In genomic region chr11:118144869-118145268, GRCh38 we compare ENCODE assay signal across 2 cellular contexts.
TF ChIP-seq lines count a peak whose summit lies in the region.

No MANE protein-coding gene starts in this region.

TF ChIP-seq in GM23338, 12 proteins besides CTCF, POLR2A, EP300 and RAD21:
- TF ChIP-seq CREB1 (CRISPR knock-in tag; IDR thresholded peaks at IDR 0.05; ENCODE audit: low read depth) (no peak), POLR2AphosphoS5 (IDR thresholded peaks at IDR 0.05; ENCODE audit: low read depth) (no peak), ZNF114 (CRISPR knock-in tag; IDR thresholded peaks at IDR 0.05) (no peak), REST (IDR thresholded peaks at IDR 0.05; ENCODE audit: unreplicated experiment) (no peak), EZH2 (IDR thresholded peaks at IDR 0.05; ENCODE audit: low read depth, unreplicated experiment) (no peak), JUNB (IDR thresholded peaks at IDR 0.05; ENCODE audit: unreplicated experiment) (no peak), NANOG (IDR thresholded peaks at IDR 0.05; ENCODE audit: borderline replicate concordance) (no peak), ETS1 (IDR thresholded peaks at IDR 0.05) (no peak), EZH2phosphoT487 (IDR thresholded peaks at IDR 0.05; ENCODE audit: unreplicated experiment) (no peak), ZNF462 (CRISPR knock-in tag; IDR thresholded peaks at IDR 0.05) (no peak), STAT1 (IDR thresholded peaks at IDR 0.05; ENCODE audit: unreplicated experiment) (no peak), ZNF331 (CRISPR knock-in tag; IDR thresholded peaks at IDR 0.05; ENCODE audit: low read depth) (no peak)

TF ChIP-seq in neural cell, 6 proteins besides CTCF, POLR2A, EP300 and RAD21:
- no peak for TF ChIP-seq POLR2AphosphoS5 (IDR thresholded peaks at IDR 0.05)
- TF ChIP-seq REST (IDR thresholded peaks at IDR 0.05; ENCODE audit: borderline replicate concordance) = no peak
- TF ChIP-seq MXI1 (conservative IDR thresholded peaks at IDR 0.05; ENCODE audit: poor library complexity, severe bottlenecking) = no peak
- no peak for TF ChIP-seq SMC3 (conservative IDR thresholded peaks at IDR 0.05; ENCODE audit: poor library complexity)
